ENCODE assay signal across 17 cellular contexts in the genomic region with DNA sequence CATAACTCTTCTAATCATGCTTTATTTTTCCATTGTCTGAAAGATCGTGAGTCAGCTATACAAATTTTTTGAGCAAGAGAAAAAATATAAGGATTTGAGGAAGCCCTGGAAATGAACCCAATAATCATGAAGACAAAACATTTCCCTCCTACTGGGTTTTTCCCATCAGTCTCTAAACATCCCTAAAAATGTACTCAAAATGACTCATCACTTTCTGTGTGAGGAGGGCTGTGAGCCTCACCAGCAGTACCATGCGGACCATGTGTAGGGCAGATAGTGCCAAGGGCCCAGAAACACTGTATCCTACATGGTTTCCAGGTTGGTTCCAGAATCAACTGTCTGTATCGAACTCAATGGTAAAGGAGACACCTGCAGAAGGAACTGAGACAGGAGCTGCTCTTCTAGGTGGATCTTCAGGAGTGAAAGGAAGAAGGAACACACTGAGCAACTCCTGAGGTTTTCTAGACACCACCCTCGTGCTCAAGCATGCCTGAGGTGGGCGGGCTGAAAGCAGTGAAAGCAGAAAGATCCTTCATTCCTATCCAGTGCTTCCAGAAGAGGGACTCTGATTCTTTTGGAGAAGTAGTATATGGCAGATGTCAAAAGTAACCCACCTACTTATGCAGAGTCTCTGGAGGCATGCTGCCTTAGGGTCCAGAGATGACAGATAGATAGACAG. TPM values are rescaled to one million over a fixed set of nuclear protein-coding genes. Genes with fewer than 3 reads are reported as not detected.
A peak's percentile ranks its signal among the peaks of the same experiment; 100 is the strongest.
DNase-seq lines count a peak whose midpoint lies in the region; FAIRE-seq and TF ChIP-seq lines count a peak whose summit lies in the region.
"Had no signal": no experiment of that assay in that cellular context is flagged by ENCODE, and none has a peak within 500 bp of the region (broad histone marks: within the 10 kb centered on the region; RNA-seq: fewer than 3 reads in every experiment).

No MANE protein-coding gene starts in this region.

- FAIRE-seq in HTR-8/SVneo (lab: Jason Lieb, UNC) = peak; percentile 97
- no peak for FAIRE-seq in astrocyte (lab: Jason Lieb, UNC)
- FAIRE-seq: D721Med had no signal

- H3K36me3 ChIP-seq in astrocyte (ENCODE audit: insufficient read depth, low read length) (no peaks in the 10 kb centered on the region), smooth muscle cell (ENCODE audit: low read depth) (no peaks in the 10 kb centered on the region)
- H3K36me3 ChIP-seq: thoracic aorta had no signal

- no peaks in the 10 kb centered on the region for H3K9me3 ChIP-seq in astrocyte (ENCODE audit: insufficient read depth, low read depth, low read length)
- H3K9me3 ChIP-seq in smooth muscle cell (replicated peaks; ENCODE audit: low read depth) = no peaks in the 10 kb centered on the region
- H3K9me3 ChIP-seq: thoracic aorta had no signal

- H3K9ac ChIP-seq in astrocyte (ENCODE audit: low read length) = peak overlapping the region; percentile 3
- no peak overlapping the region for H3K9ac ChIP-seq in smooth muscle cell (ENCODE audit: low read depth)

- H3K4me1 ChIP-seq in astrocyte (ENCODE audit: insufficient read depth, low read length) (peaks cover 12% of the 10 kb centered on the region), smooth muscle cell (ENCODE audit: low read depth) (no peaks in the 10 kb centered on the region)

- H3K4me3 ChIP-seq in astrocyte (ENCODE audit: insufficient read depth, low read depth, low read length) (no peak overlapping the region), fibroblast of pulmonary artery (replicated peaks; ENCODE audit: low read depth, low read length) (no peak overlapping the region), smooth muscle cell (no peak overlapping the region)
- H3K4me3 ChIP-seq: thoracic aorta had no signal

- H3K27ac ChIP-seq in astrocyte (ENCODE audit: low read depth, low read length) (peak overlapping the region; percentile 50), smooth muscle cell (ENCODE audit: low read depth) (no peak overlapping the region)
- H3K27ac ChIP-seq: thoracic aorta, VCaP had no signal

- H3K27ac Mint-ChIP-seq in astrocyte (ENCODE audit: unreplicated experiment) = peak overlapping the region; percentile 9
- H3K27ac Mint-ChIP-seq: activated CD4-positive, alpha-beta memory T cell treated with anti-CD3 and anti-CD28 coated beads for 36 hours; T-helper 17 cell had no signal

- peak overlapping the region; percentile 44 for H2AFZ ChIP-seq in astrocyte (ENCODE audit: low read depth, low read length)
- H2AFZ ChIP-seq in smooth muscle cell (ENCODE audit: low read depth) = peak overlapping the region; percentile 37

- 50% methylated on average over 5 of the region's 5 CpGs for WGBS in smooth muscle cell (ENCODE audit: low lambda C conversion rate)

- no peaks in the 10 kb centered on the region for H4K20me1 ChIP-seq in astrocyte (ENCODE audit: insufficient read depth, low read length)
- H4K20me1 ChIP-seq in smooth muscle cell (ENCODE audit: low read depth) = no peaks in the 10 kb centered on the region

- H3K27me3 ChIP-seq in astrocyte (ENCODE audit: insufficient read depth, low read length) (no peaks in the 10 kb centered on the region), smooth muscle cell (ENCODE audit: low read depth) (no peaks in the 10 kb centered on the region)

- DNase-seq in HTR-8/SVneo (ENCODE audit: insufficient read length, low spot score) = peak; percentile 69
- DNase-seq in astrocyte (ENCODE audit: low read depth) = peak; percentile 84
- peak; percentile 85 for DNase-seq in fibroblast of pulmonary artery (ENCODE audit: low read depth)
- DNase-seq in smooth muscle cell (lab: John Stamatoyannopoulos, UW; ENCODE audit: unreplicated experiment) = no peak
- DNase-seq in DMS114 treated with DMSO at 0.1 percent for 48 hours (lab: John Stamatoyannopoulos, UW; ENCODE audit: unreplicated experiment) = no peak
- no peak for DNase-seq in posterior vena cava (ENCODE audit: low spot score)
- DNase-seq in MV-4-11 (lab: John Stamatoyannopoulos, UW) = no peak
- DNase-seq: activated CD4-positive, alpha-beta memory T cell treated with anti-CD3 and anti-CD28 coated beads for 36 hours; activated naive CD4-positive, alpha-beta T cell treated with anti-CD3 and anti-CD28 coated beads, Interleukin-2, amount 50 U/mL, for 16 hours; NCI-H1930; NCI-H510A; Right ventricle myocardium superior; T-helper 17 cell had no signal

- no peaks in the 10 kb centered on the region for H3K36me3 Mint-ChIP-seq in astrocyte (ENCODE audit: low read depth, unreplicated experiment)
- H3K36me3 Mint-ChIP-seq: activated CD4-positive, alpha-beta memory T cell treated with anti-CD3 and anti-CD28 coated beads for 36 hours had no signal

- H3F3A ChIP-seq in smooth muscle cell (ENCODE audit: low read depth) = no peaks in the 10 kb centered on the region

- H3K79me2 ChIP-seq in astrocyte (ENCODE audit: insufficient read depth, low read length) = no peaks in the 10 kb centered on the region
- H3K79me2 ChIP-seq in smooth muscle cell (ENCODE audit: low read depth) = no peaks in the 10 kb centered on the region

- no peaks in the 10 kb centered on the region for H3K27me3 Mint-ChIP-seq in astrocyte (ENCODE audit: low read depth, unreplicated experiment)
- H3K27me3 Mint-ChIP-seq: activated CD4-positive, alpha-beta memory T cell treated with anti-CD3 and anti-CD28 coated beads for 36 hours had no signal

- H3K9me3 Mint-ChIP-seq in astrocyte (ENCODE audit: unreplicated experiment) = no peaks in the 10 kb centered on the region
- H3K9me3 Mint-ChIP-seq: activated CD4-positive, alpha-beta memory T cell treated with anti-CD3 and anti-CD28 coated beads for 36 hours; neural crest cell had no signal

- H3K4me3 Mint-ChIP-seq in astrocyte (ENCODE audit: unreplicated experiment) = no peak overlapping the region
- H3K4me3 Mint-ChIP-seq: activated CD4-positive, alpha-beta memory T cell treated with anti-CD3 and anti-CD28 coated beads for 36 hours; neural crest cell; T-helper 17 cell had no signal

- TF ChIP-seq CTCF in astrocyte (IDR thresholded peaks at IDR 0.05; ENCODE audit: insufficient read depth, low read depth, low read length) (no peak), fibroblast of pulmonary artery (IDR thresholded peaks at IDR 0.05; ENCODE audit: low read length, missing control alignments) (no peak), smooth muscle cell (IDR thresholded peaks at IDR 0.05; ENCODE audit: borderline replicate concordance, insufficient read depth, poor library complexity, severe bottlenecking) (no peak)

- peak overlapping the region; percentile 38 for H3K4me2 ChIP-seq in astrocyte (ENCODE audit: low read length)
- H3K4me2 ChIP-seq in smooth muscle cell = peak overlapping the region; percentile 20

- intact Hi-C loops in posterior vena cava (cut with DNase I) = no loop called here

- H3K4me1 Mint-ChIP-seq in astrocyte (ENCODE audit: low read depth, unreplicated experiment) = peaks cover 2% of the 10 kb centered on the region
- H3K4me1 Mint-ChIP-seq: neural crest cell, T-helper 17 cell had no signal

RNA-seq across cellular contexts. Expression of a gene that starts 48.6 kb away (rescaled TPM):
- total RNA-seq in astrocyte (29.6 and 34.5 TPM in 2 replicates), smooth muscle cell (4.6 and 5.1 TPM in 2 replicates), posterior vena cava (10 to 100 TPM; 19.8 to 22.8 TPM)
- 3.4 and 3.7 TPM in 2 replicates for polyA plus RNA-seq in smooth muscle cell
- total RNA-seq: activated CD4-positive, alpha-beta memory T cell treated with anti-CD3 and anti-CD28 coated beads for 36 hours; T-helper 17 cell had no signal

Comparison
In these comparisons a context has a peak if more than half of its experiments do, and no peak if none do; other contexts are left out.
1. DNase-seq: peak in HTR-8/SVneo (single experiment), astrocyte (single experiment) and fibroblast of pulmonary artery (single experiment); none in smooth muscle cell (single experiment), DMS114 treated with DMSO at 0.1 percent for 48 hours (single experiment), posterior vena cava (single experiment) and MV-4-11 (single experiment).